In the genomic region with DNA sequence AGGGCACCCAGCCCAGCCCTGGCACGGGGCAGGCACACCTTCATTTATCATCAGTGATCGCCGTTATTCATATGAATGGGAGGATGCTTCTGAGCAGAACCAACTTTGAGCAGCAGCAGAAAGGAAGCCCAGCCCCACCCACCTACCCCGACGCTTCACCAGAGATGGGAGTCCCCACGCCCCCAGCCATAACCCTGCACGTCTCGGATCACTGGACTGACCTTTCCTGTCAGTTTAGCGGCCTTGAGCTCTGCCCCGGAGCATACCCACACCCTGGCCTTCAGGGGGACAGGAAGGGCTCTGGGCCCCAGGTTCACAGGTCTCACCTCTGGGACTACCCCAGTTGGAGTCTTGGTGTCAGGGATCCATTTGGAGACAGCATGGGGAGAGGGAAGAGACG, we compare ENCODE assay signal across 31 cellular contexts.
"Had no signal": no experiment of that assay in that cellular context is flagged by ENCODE, and none has a peak within 500 bp of the region (broad histone marks: within the 10 kb centered on the region; RNA-seq: fewer than 3 reads in every experiment).

No MANE protein-coding gene starts in this region.

- H3K27ac ChIP-seq: ascending aorta, brain microvascular endothelial cell, coronary artery had no signal

- H3K4me3 Mint-ChIP-seq: activated CD4-positive, alpha-beta memory T cell treated with anti-CD3 and anti-CD28 coated beads, Interleukin-2, amount 10 ng/mL, durations not matched to agents 7 days and 5 days; activated CD4-positive, alpha-beta T cell treated with anti-CD3 and anti-CD28 coated beads for 36 hours; activated CD4-positive, alpha-beta T cell treated with anti-CD3 and anti-CD28 coated beads, Interleukin-2, amount 10 ng/mL, durations not matched to agents 24 days and 14 days; activated CD8-positive, alpha-beta memory T cell treated with anti-CD3 and anti-CD28 coated beads, Interleukin-2, amount 10 ng/mL, durations not matched to agents 7 days and 5 days; activated naive CD4-positive, alpha-beta T cell treated with anti-CD3 and anti-CD28 coated beads, Interleukin-2, amount 10 ng/mL, durations not matched to agents 7 days and 5 days; activated naive CD8-positive, alpha-beta T cell treated with anti-CD3 and anti-CD28 coated beads, Interleukin-2, amount 10 ng/mL, durations not matched to agents 7 days and 5 days; activated T-cell treated with anti-CD3 and anti-CD28 coated beads, Interleukin-2, amount 50 U/mL, for 24 hours; activated T-cell treated with anti-CD3 and anti-CD28 coated beads, Interleukin-2, amount 50 U/mL, for 72 hours; central memory CD8-positive, alpha-beta T cell; dendritic cell treated with granulocyte-macrophage colony-stimulating factor and Interleukin-4, amounts not matched to agents 40 ng/mL and 50 ng/mL, for 4 days; endodermal cell; T-cell; T-helper 17 cell; T-helper 2 cell treated with Interferon-gamma antibody and Interleukin-4, amounts not matched to agents 5 μg/mL and 100 μg/mL, for 36 hours had no signal

- DNase-seq: activated CD4-positive, alpha-beta memory T cell treated with anti-CD3 and anti-CD28 coated beads, Interleukin-2, amount 10 ng/mL, durations not matched to agents 7 days and 5 days; activated CD4-positive, alpha-beta T cell treated with anti-CD3 and anti-CD28 coated beads for 36 hours; activated CD4-positive, alpha-beta T cell treated with anti-CD3 and anti-CD28 coated beads, Interleukin-2, amount 10 ng/mL, durations not matched to agents 24 days and 14 days; activated CD4-positive, CD25-positive, alpha-beta regulatory T cell; activated CD4-positive, CD25-positive, alpha-beta regulatory T cell treated with anti-CD3 and anti-CD28 coated beads, Interleukin-2, amount 50 U/mL, for 72 hours; activated CD8-positive, alpha-beta memory T cell treated with anti-CD3 and anti-CD28 coated beads, Interleukin-2, amount 10 ng/mL, durations not matched to agents 7 days and 5 days; activated CD8-positive, alpha-beta memory T cell treated with anti-CD3 and anti-CD28 coated beads, Interleukin-2, amount 50 U/mL, for 4 hours; activated gamma-delta T cell; activated naive CD4-positive, alpha-beta T cell; activated naive CD4-positive, alpha-beta T cell treated with anti-CD3 and anti-CD28 coated beads, Interleukin-2, amount 10 ng/mL, durations not matched to agents 7 days and 5 days; activated naive CD8-positive, alpha-beta T cell treated with anti-CD3 and anti-CD28 coated beads, Interleukin-2, amount 10 ng/mL, durations not matched to agents 7 days and 5 days; activated T-cell treated with anti-CD3 and anti-CD28 coated beads for 4 hours; activated T-cell treated with anti-CD3 and anti-CD28 coated beads, Interleukin-2, amount 50 U/mL, for 24 hours; activated T-cell treated with anti-CD3 and anti-CD28 coated beads, Interleukin-2, amount 50 U/mL, for 72 hours; brain microvascular endothelial cell; dorsolateral prefrontal cortex; effector memory CD4-positive, alpha-beta T cell; endodermal cell; foreskin fibroblast; head of caudate nucleus; SW 1271; T-cell; T-helper 17 cell; T1000 had no signal

- ATAC-seq: activated CD4-positive, alpha-beta T cell treated with anti-CD3 and anti-CD28 coated beads for 36 hours; activated CD8-positive, alpha-beta memory T cell treated with anti-CD3 and anti-CD28 coated beads, Interleukin-2, amount 10 ng/mL, durations not matched to agents 7 days and 5 days; activated naive CD4-positive, alpha-beta T cell treated with anti-CD3 and anti-CD28 coated beads, Interleukin-2, amount 50 U/mL, for 72 hours; activated T-cell treated with anti-CD3 and anti-CD28 coated beads, Interleukin-2, amount 50 U/mL, for 72 hours; esophagus mucosa; T-cell; T-helper 17 cell had no signal

- H3K9me3 ChIP-seq: ascending aorta had no signal

- H3K4me3 ChIP-seq: ascending aorta, coronary artery, dorsolateral prefrontal cortex had no signal

- H3K27ac Mint-ChIP-seq: activated CD4-positive, alpha-beta memory T cell treated with anti-CD3 and anti-CD28 coated beads, Interleukin-2, amount 10 ng/mL, durations not matched to agents 7 days and 5 days; activated CD4-positive, alpha-beta T cell treated with anti-CD3 and anti-CD28 coated beads for 36 hours; activated CD4-positive, alpha-beta T cell treated with anti-CD3 and anti-CD28 coated beads, Interleukin-2, amount 10 ng/mL, durations not matched to agents 24 days and 14 days; activated CD8-positive, alpha-beta memory T cell treated with anti-CD3 and anti-CD28 coated beads, Interleukin-2, amount 10 ng/mL, durations not matched to agents 7 days and 5 days; activated naive CD4-positive, alpha-beta T cell treated with anti-CD3 and anti-CD28 coated beads, Interleukin-2, amount 10 ng/mL, durations not matched to agents 7 days and 5 days; activated naive CD8-positive, alpha-beta T cell treated with anti-CD3 and anti-CD28 coated beads, Interleukin-2, amount 10 ng/mL, durations not matched to agents 7 days and 5 days; activated T-cell treated with anti-CD3 and anti-CD28 coated beads, Interleukin-2, amount 50 U/mL, for 24 hours; activated T-cell treated with anti-CD3 and anti-CD28 coated beads, Interleukin-2, amount 50 U/mL, for 72 hours; T-cell; T-helper 2 cell treated with Interferon-gamma antibody and Interleukin-4, amounts not matched to agents 5 μg/mL and 100 μg/mL, for 36 hours had no signal

- H3K9me3 Mint-ChIP-seq: activated CD4-positive, alpha-beta memory T cell treated with anti-CD3 and anti-CD28 coated beads, Interleukin-2, amount 10 ng/mL, durations not matched to agents 7 days and 5 days; activated CD4-positive, alpha-beta T cell treated with anti-CD3 and anti-CD28 coated beads, Interleukin-2, amount 10 ng/mL, durations not matched to agents 24 days and 14 days; activated naive CD4-positive, alpha-beta T cell treated with anti-CD3 and anti-CD28 coated beads, Interleukin-2, amount 10 ng/mL, durations not matched to agents 7 days and 5 days; activated naive CD4-positive, alpha-beta T cell treated with anti-CD3 and anti-CD28 coated beads, Interleukin-2, amount 50 U/mL, for 72 hours; activated naive CD8-positive, alpha-beta T cell treated with anti-CD3 and anti-CD28 coated beads, Interleukin-2, amount 10 ng/mL, durations not matched to agents 7 days and 5 days; activated T-cell treated with anti-CD3 and anti-CD28 coated beads, Interleukin-2, amount 50 U/mL, for 24 hours; activated T-cell treated with anti-CD3 and anti-CD28 coated beads, Interleukin-2, amount 50 U/mL, for 72 hours; central memory CD8-positive, alpha-beta T cell; dendritic cell treated with granulocyte-macrophage colony-stimulating factor and Interleukin-4, amounts not matched to agents 40 ng/mL and 50 ng/mL, for 4 days; endodermal cell; T-cell; T-helper 2 cell treated with Interferon-gamma antibody and Interleukin-4, amounts not matched to agents 5 μg/mL and 100 μg/mL, for 36 hours had no signal

- H3K36me3 Mint-ChIP-seq: activated naive CD4-positive, alpha-beta T cell treated with anti-CD3 and anti-CD28 coated beads, Interleukin-2, amount 50 U/mL, for 72 hours had no signal

- H3K36me3 ChIP-seq: ascending aorta, brain microvascular endothelial cell had no signal

- H3K27me3 Mint-ChIP-seq: activated CD4-positive, alpha-beta memory T cell treated with anti-CD3 and anti-CD28 coated beads, Interleukin-2, amount 10 ng/mL, durations not matched to agents 7 days and 5 days; activated CD4-positive, alpha-beta T cell treated with anti-CD3 and anti-CD28 coated beads for 36 hours; activated CD4-positive, alpha-beta T cell treated with anti-CD3 and anti-CD28 coated beads, Interleukin-2, amount 10 ng/mL, durations not matched to agents 24 days and 14 days; activated CD8-positive, alpha-beta memory T cell treated with anti-CD3 and anti-CD28 coated beads, Interleukin-2, amount 10 ng/mL, durations not matched to agents 7 days and 5 days; activated naive CD4-positive, alpha-beta T cell treated with anti-CD3 and anti-CD28 coated beads, Interleukin-2, amount 10 ng/mL, durations not matched to agents 7 days and 5 days; activated naive CD8-positive, alpha-beta T cell treated with anti-CD3 and anti-CD28 coated beads, Interleukin-2, amount 10 ng/mL, durations not matched to agents 7 days and 5 days; activated T-cell treated with anti-CD3 and anti-CD28 coated beads, Interleukin-2, amount 50 U/mL, for 24 hours; central memory CD8-positive, alpha-beta T cell; dendritic cell treated with granulocyte-macrophage colony-stimulating factor and Interleukin-4, amounts not matched to agents 40 ng/mL and 50 ng/mL, for 4 days; T-cell; T-helper 17 cell had no signal

- H3K27me3 ChIP-seq: ascending aorta, brain microvascular endothelial cell, dorsolateral prefrontal cortex had no signal
